8 cellular contexts compared by ENCODE assay signal in genomic region chr16:2008009-2008526, GRCh38. TPM values are rescaled to one million over a fixed set of nuclear protein-coding genes. Genes with fewer than 3 reads are reported as not detected.
DNase-seq lines count a peak whose midpoint lies in the region; TF ChIP-seq lines count a peak whose summit lies in the region.

No MANE protein-coding gene starts in this region.

- H3K27ac ChIP-seq in mammary epithelial cell (ENCODE audit: insufficient read depth, low read depth, low read length) (peak overlapping the region; percentile 75), substantia nigra (ENCODE audit: low read depth, low read length, poor library complexity, severe bottlenecking) (no peak overlapping the region)

- peaks cover 76% of the 10 kb centered on the region for H3K79me2 ChIP-seq in mammary epithelial cell (ENCODE audit: insufficient read depth, low read length)

- no peaks in the 10 kb centered on the region for H3K27me3 ChIP-seq in mammary epithelial cell (ENCODE audit: insufficient read depth, low read length)
- no peaks in the 10 kb centered on the region for H3K27me3 ChIP-seq in mucosa of stomach (ENCODE audit: control insufficient read depth, insufficient read depth, low read length)

- dilution Hi-C loops in mammary epithelial cell (cut with HindIII; ENCODE audit: low sequenced_read_pairs) = no loop called here

- no peak overlapping the region for H2AFZ ChIP-seq in mammary epithelial cell (ENCODE audit: low read depth, low read length)

- no peak for TF ChIP-seq CTCF in mammary epithelial cell (conservative IDR thresholded peaks at IDR 0.05 in 1 of 2, IDR thresholded peaks at IDR 0.05 in 1 of 2; ENCODE audit: extremely low read depth in 1 of 2, insufficient read depth in 1 of 2, low read depth in 1 of 2, low read length in 2 of 2)

- H3K4me1 ChIP-seq in mammary epithelial cell (ENCODE audit: insufficient read depth, low read length) = peaks cover 46% of the 10 kb centered on the region
- peaks cover 65% of the 10 kb centered on the region for H3K4me1 ChIP-seq in mucosa of stomach (ENCODE audit: control insufficient read depth, insufficient read depth, low read length)

- H3K4me2 ChIP-seq in mammary epithelial cell (ENCODE audit: insufficient read depth, low read depth, low read length) = peak overlapping the region; percentile 89

- no peaks in the 10 kb centered on the region for H3K9me3 ChIP-seq in mammary epithelial cell (replicated peaks; ENCODE audit: insufficient read depth, low read length)
- no peaks in the 10 kb centered on the region for H3K9me3 ChIP-seq in mucosa of stomach (ENCODE audit: control insufficient read depth, low read length)

- DNase-seq in ELR (ENCODE audit: low read depth) = peak; percentile 61
- DNase-seq in NCI-H2029 treated with DMSO at 0.1 percent for 48 hours (lab: John Stamatoyannopoulos, UW) = peak; percentile 24
- peak; percentile 93 for DNase-seq in mammary epithelial cell
- DNase-seq in substantia nigra (lab: John Stamatoyannopoulos, UW) = no peak
- DNase-seq in pons (ENCODE audit: low spot score) = no peak
- DNase-seq in superior temporal gyrus (ENCODE audit: extremely low spot score) = no peak
- no peak for DNase-seq in stimulated activated CD4-positive, alpha-beta T cell treated with anti-CD3 and anti-CD28 coated beads, Interleukin-2, amount 100 ng/mL, for 48 hours

- intact Hi-C loops in mammary epithelial cell (cut with micrococcal nuclease) = loop anchor here (2.0 kb wide), 4 partner anchors 23 to 75 kb away; partner anchors contain the start of genes GFER, NTHL1, RPS2 and TSC2

- H3K9ac ChIP-seq in mammary epithelial cell (ENCODE audit: insufficient read depth, low read length) = peak overlapping the region; percentile 84
- H3K9ac ChIP-seq in mucosa of stomach (ENCODE audit: low read length) = peak overlapping the region; percentile 97

- in situ Hi-C loops in mammary epithelial cell (cut with MboI; ENCODE audit: low sequenced_read_pairs in 2 of 2) = no loop called here

- WGBS in mammary epithelial cell (ENCODE audit: low coverage, missing lambda C conversion rate) = 2% methylated on average over 11 of the region's 15 CpGs

- H3K4me3 ChIP-seq in mammary epithelial cell (replicated peaks in 1 of 3; ENCODE audit: insufficient read depth in 1 of 3, low read depth in 2 of 3, low read length in 3 of 3) (peak overlapping the region; percentile 76 to 88 (median 78)), mucosa of stomach (ENCODE audit: low read length) (peak overlapping the region; percentile 89)

- CTCF ChIA-PET in mammary epithelial cell (lab: Charles Lee; ENCODE audit: low non-redundant PET) = interaction anchor here (0.6 kb wide), 2 partner anchors 9 to 133 kb away, joined by 3 to 4 read pairs; no protein-coding TSS in a partner anchor

- H4K20me1 ChIP-seq in mammary epithelial cell (ENCODE audit: insufficient read depth, low read length) = peaks cover 16% of the 10 kb centered on the region

- BruUV-seq in mammary epithelial cell (replicated peaks; lab: Mats Ljungman, UMichigan) = TSS peak; percentile 45

- no peaks in the 10 kb centered on the region for H3K36me3 ChIP-seq in mammary epithelial cell (ENCODE audit: insufficient read depth, low read length)
- peaks cover 5% of the 10 kb centered on the region for H3K36me3 ChIP-seq in mucosa of stomach (ENCODE audit: control insufficient read depth, insufficient read depth, low read length)

RNA-seq across cellular contexts. Expression of gene ZNF598, which starts 1.6 kb away (rescaled TPM):
- total RNA-seq in mammary epithelial cell = 100 to 1,000 TPM in 1 of 2 donors, 10 to 100 TPM in 1; 31.8 to 133 TPM
- 45.4 TPM for polyA plus RNA-seq in mammary epithelial cell
- polyA minus RNA-seq in mammary epithelial cell = 13.2 TPM

RNA-seq across cellular contexts. Expression of gene NPW, which starts 11.5 kb away (rescaled TPM):
- 1 to 10 TPM in 1 of 2 donors, not detected in 1; 1.6 TPM for total RNA-seq in mammary epithelial cell
- 0.18 TPM for polyA plus RNA-seq in mammary epithelial cell
- polyA minus RNA-seq in mammary epithelial cell = not detected

RNA-seq across cellular contexts. Expression of gene SYNGR3, which starts 18.3 kb away (rescaled TPM):
- total RNA-seq in mammary epithelial cell = 1 to 10 TPM in 1 of 2 donors, under 1 TPM in 1; 0.17 to 3.6 TPM
- 0.33 TPM for polyA plus RNA-seq in mammary epithelial cell
- not detected for polyA minus RNA-seq in mammary epithelial cell

RNA-seq across cellular contexts. Expression of gene NHERF2, which starts 18.6 kb away (rescaled TPM):
- 10 to 100 TPM in 1 of 2 donors, 1 to 10 TPM in 1; 8.3 to 19.0 TPM for total RNA-seq in mammary epithelial cell
- polyA plus RNA-seq in mammary epithelial cell = 9.5 TPM
- 0.62 TPM for polyA minus RNA-seq in mammary epithelial cell

RNA-seq across cellular contexts. Expression of gene GFER, which starts 24.1 kb away (rescaled TPM):
- 10 to 100 TPM in 1 of 2 donors, 1 to 10 TPM in 1; 6.5 to 30.7 TPM for total RNA-seq in mammary epithelial cell
- polyA plus RNA-seq in mammary epithelial cell = 12.6 TPM
- polyA minus RNA-seq in mammary epithelial cell = 0.83 TPM

Comparison
In these comparisons a context has a peak if more than half of its experiments do, and no peak if none do; other contexts are left out.
1. DNase-seq: peak in ELR (single experiment), NCI-H2029 treated with DMSO at 0.1 percent for 48 hours (single experiment) and mammary epithelial cell (single experiment); none in substantia nigra (0 of 49), pons (single experiment), superior temporal gyrus (single experiment) and stimulated activated CD4-positive, alpha-beta T cell treated with anti-CD3 and anti-CD28 coated beads, Interleukin-2, amount 100 ng/mL, for 48 hours (0 of 2).